In genomic region chr6:141996823-141997222, GRCh38 we compare ENCODE assay signal across 35 cellular contexts.
DNase-seq lines count a peak whose midpoint lies in the region; ATAC-seq, FAIRE-seq and TF ChIP-seq lines count a peak whose summit lies in the region.
"Had no signal": no experiment of that assay in that cellular context is flagged by ENCODE, and none has a peak within 500 bp of the region (broad histone marks: within the 10 kb centered on the region; RNA-seq: fewer than 3 reads in every experiment).

No MANE protein-coding gene starts in this region.

- H3K9ac ChIP-seq in HCT116 (ENCODE audit: low read length), result no peak overlapping the region
- H3K9ac ChIP-seq in K562 (ENCODE audit: insufficient read depth in 1 of 2, low read depth in 2 of 2, low read length in 2 of 2), result no peak overlapping the region
- H3K9ac ChIP-seq: BLaER1; BLaER1 treated with 17β-estradiol and CSF1 and Interleukin-3, amounts not matched to agents 10 nM and 100 nM had no signal

- H2AFZ ChIP-seq in HCT116 (ENCODE audit: low read depth, low read length, poor library complexity, severe bottlenecking), result no peak overlapping the region
- no peak overlapping the region for H2AFZ ChIP-seq in K562 (ENCODE audit: low read depth, low read length)

- H3K4me1 ChIP-seq in HCT116 (ENCODE audit: control insufficient read depth in 1 of 2, insufficient read depth in 2 of 2, low read length in 2 of 2) (no peaks in the 10 kb centered on the region), HEK293 (ENCODE audit: control insufficient read depth, insufficient read depth, low read length) (no peaks in the 10 kb centered on the region), K562 (replicated peaks in 1 of 2; ENCODE audit: control insufficient read depth in 2 of 2, insufficient read depth in 2 of 2, low read length in 2 of 2) (no peaks in the 10 kb centered on the region)
- H3K4me1 ChIP-seq: A549; BE2C; BLaER1; BLaER1 treated with 17β-estradiol and CSF1 and Interleukin-3, amounts not matched to agents 10 nM and 100 nM; Caco-2 had no signal

- no peaks in the 10 kb centered on the region for H3K27me3 Mint-ChIP-seq in natural killer cell (ENCODE audit: low read depth in 2 of 2)
- H3K27me3 Mint-ChIP-seq: B cell; CD4-positive, CD25-positive, alpha-beta regulatory T cell had no signal

- no peak for TF ChIP-seq EP300 in K562 (IDR thresholded peaks at IDR 0.05; ENCODE audit: low read length)

- TF ChIP-seq CTCF in HCT116 (IDR thresholded peaks at IDR 0.05 in 2 of 3, conservative IDR thresholded peaks at IDR 0.05 in 1 of 3; ENCODE audit: borderline replicate concordance in 1 of 3, insufficient read depth in 1 of 3, low read depth in 2 of 3, low read length in 2 of 3) (no peak), HEK293 (tag by site-specific recombination; IDR thresholded peaks at IDR 0.05) (no peak), K562 (IDR thresholded peaks at IDR 0.05 in 2 of 3, conservative IDR thresholded peaks at IDR 0.05 in 1 of 3; ENCODE audit: insufficient read depth in 2 of 3, low read depth in 1 of 3, low read length in 3 of 3) (no peak), natural killer cell (IDR thresholded peaks at IDR 0.05) (no peak)

- peaks cover 0 to 3% of the 10 kb centered on the region in 2 experiments; a peak in 1 of 4 replicates for H3K9me3 ChIP-seq in HCT116 (ENCODE audit: control insufficient read depth in 1 of 2, insufficient read depth in 1 of 2, low read depth in 1 of 2, low read length in 2 of 2)
- H3K9me3 ChIP-seq in HEK293 (ENCODE audit: control insufficient read depth, insufficient read depth, low read depth, low read length), result no peaks in the 10 kb centered on the region
- no peaks in the 10 kb centered on the region; the same call in 1 of the 2 replicates for H3K9me3 ChIP-seq in K562 (replicated peaks; ENCODE audit: control insufficient read depth, insufficient read depth, low read depth, low read length)
- H3K9me3 ChIP-seq: A549, BE2C, BLaER1 had no signal

- in situ Hi-C loops in K562 (cut with MboI), result no loop called here

- intact Hi-C loops in HCT116 (cut with micrococcal nuclease) (no loop called here), K562 (cut with micrococcal nuclease) (no loop called here), natural killer cell (cut with micrococcal nuclease) (no loop called here)

- H3K4me3 ChIP-seq in HCT116 (replicated peaks in 1 of 2; ENCODE audit: low read depth in 1 of 2, low read length in 2 of 2) (no peak overlapping the region), HEK293 (ENCODE audit: low read depth, low read length) (no peak overlapping the region), K562 (no peak overlapping the region)
- H3K4me3 ChIP-seq: A549; BLaER1; BLaER1 treated with 17β-estradiol and CSF1 and Interleukin-3, amounts not matched to agents 10 nM and 100 nM had no signal

- ATAC-seq in HCT116, result no peak
- ATAC-seq in K562, result no peak
- no peak for ATAC-seq in HG02973 (IDR thresholded peaks at IDR 0.05; ENCODE audit: unreplicated experiment)
- no peak for ATAC-seq in natural killer cell
- ATAC-seq: A549; CD8-positive, alpha-beta T cell had no signal

- H3K4me2 ChIP-seq in HCT116 (ENCODE audit: low read length) (no peak overlapping the region), K562 (ENCODE audit: insufficient read depth, low read length) (no peak overlapping the region)
- H3K4me2 ChIP-seq: A549; BLaER1; BLaER1 treated with 17β-estradiol and CSF1 and Interleukin-3, amounts not matched to agents 10 nM and 100 nM had no signal

- CTCF ChIA-PET in HCT116 (lab: Charles Lee) (no interaction called here), HEK293 (lab: Yijun Ruan, JAX) (no interaction called here), K562 (lab: Yijun Ruan, JAX; ENCODE audit: low intra/inter-chr PET ratio) (no interaction called here)

- TF ChIP-seq RAD21 in HCT116 (IDR thresholded peaks at IDR 0.05; ENCODE audit: low read depth) (no peak), K562 (CRISPR knock-in tag; conservative IDR thresholded peaks at IDR 0.05 in 1 of 2, IDR thresholded peaks at IDR 0.05 in 1 of 2) (no peak)

- H3K27ac ChIP-seq in HCT116 (ENCODE audit: low read depth, low read length) (no peak overlapping the region), HEK293 (ENCODE audit: extremely low read depth, low read depth, low read length) (no peak overlapping the region), K562 (ENCODE audit: extremely low read depth, low read depth, low read length) (no peak overlapping the region)
- H3K27ac ChIP-seq: 22Rv1; A549; BLaER1; BLaER1 treated with 17β-estradiol and CSF1 and Interleukin-3, amounts not matched to agents 10 nM and 100 nM; C4-2B had no signal

- H3K36me3 ChIP-seq in HCT116 (ENCODE audit: control insufficient read depth in 1 of 2, insufficient read depth in 2 of 2, low read length in 2 of 2) (peaks cover 0 to 6% of the 10 kb centered on the region in 2 experiments; a peak in 1 of 4 replicates), HEK293 (ENCODE audit: control insufficient read depth in 2 of 2, insufficient read depth in 1 of 2, low read length in 2 of 2) (no peaks in the 10 kb centered on the region), K562 (ENCODE audit: control insufficient read depth, insufficient read depth, low read length) (no peaks in the 10 kb centered on the region)
- H3K36me3 ChIP-seq: BE2C; BLaER1; BLaER1 treated with 17β-estradiol and CSF1 and Interleukin-3, amounts not matched to agents 10 nM and 100 nM had no signal

- H4K20me1 ChIP-seq in HCT116 (ENCODE audit: insufficient read depth), result no peaks in the 10 kb centered on the region
- no peaks in the 10 kb centered on the region for H4K20me1 ChIP-seq in K562 (replicated peaks; ENCODE audit: control insufficient read depth, insufficient read depth, low read length)
- H4K20me1 ChIP-seq: BLaER1; BLaER1 treated with 17β-estradiol and CSF1 and Interleukin-3, amounts not matched to agents 10 nM and 100 nM had no signal

- H3K4me3 Mint-ChIP-seq in natural killer cell, result no peak overlapping the region
- H3K4me3 Mint-ChIP-seq: B cell; CD14-positive monocyte; CD4-positive, alpha-beta memory T cell; CD4-positive, alpha-beta T cell; CD4-positive, CD25-positive, alpha-beta regulatory T cell; CD8-positive, alpha-beta memory T cell; CD8-positive, alpha-beta T cell had no signal

- no TSS peak for BruUV-seq in HCT116 (replicated peaks; lab: Mats Ljungman, UMichigan)
- no TSS peak for BruUV-seq in K562 (replicated peaks; lab: Mats Ljungman, UMichigan)

- FAIRE-seq in K562 (lab: Jason Lieb, UNC), result no peak
- FAIRE-seq: A204.1, A549, D721Med had no signal

- TF ChIP-seq POLR2A in HCT116 (IDR thresholded peaks at IDR 0.05; ENCODE audit: borderline replicate concordance, extremely low read depth, insufficient read depth, insufficient read length) (no peak), K562 (conservative IDR thresholded peaks at IDR 0.05) (no peak)

- H3K27ac Mint-ChIP-seq in natural killer cell, result no peak overlapping the region
- H3K27ac Mint-ChIP-seq: B cell; CD14-positive monocyte; CD4-positive, alpha-beta memory T cell; CD4-positive, alpha-beta T cell; CD4-positive, CD25-positive, alpha-beta regulatory T cell; CD8-positive, alpha-beta memory T cell; CD8-positive, alpha-beta T cell had no signal

- H3K27me3 ChIP-seq in HCT116 (ENCODE audit: insufficient read depth, low read length), result no peaks in the 10 kb centered on the region
- H3K27me3 ChIP-seq in K562 (ENCODE audit: control insufficient read depth in 2 of 2, insufficient read depth in 2 of 2, low read length in 2 of 2), result no peaks in the 10 kb centered on the region
- H3K27me3 ChIP-seq: BE2C; BLaER1; BLaER1 treated with 17β-estradiol and CSF1 and Interleukin-3, amounts not matched to agents 10 nM and 100 nM had no signal

- H3K4me1 Mint-ChIP-seq in natural killer cell, result no peaks in the 10 kb centered on the region
- H3K4me1 Mint-ChIP-seq: B cell; CD14-positive monocyte; CD4-positive, alpha-beta memory T cell; CD4-positive, CD25-positive, alpha-beta regulatory T cell; CD8-positive, alpha-beta memory T cell had no signal

- H3K36me3 Mint-ChIP-seq in natural killer cell, result no peaks in the 10 kb centered on the region
- H3K36me3 Mint-ChIP-seq: CD14-positive monocyte; CD4-positive, alpha-beta memory T cell; CD4-positive, CD25-positive, alpha-beta regulatory T cell; CD8-positive, alpha-beta T cell had no signal

- no peaks in the 10 kb centered on the region for H3K9me2 ChIP-seq in HCT116 (ENCODE audit: insufficient read depth)

- no peaks in the 10 kb centered on the region for H3K79me2 ChIP-seq in HCT116 (ENCODE audit: insufficient read depth, low read length)
- H3K79me2 ChIP-seq in K562 (ENCODE audit: control insufficient read depth, insufficient read depth, low read length), result peaks cover 4% of the 10 kb centered on the region; the same call in 1 of the 3 replicates

- H3K9me1 ChIP-seq in K562 (ENCODE audit: control insufficient read depth, insufficient read depth, low read length), result no peaks in the 10 kb centered on the region

- peaks cover 11 to 23% of the 10 kb centered on the region in 2 donors for H3K9me3 Mint-ChIP-seq in natural killer cell

- POLR2A ChIA-PET in HCT116 (lab: Charles Lee), result no interaction called here
- POLR2A ChIA-PET in HEK293 (lab: Yijun Ruan, JAX), result no interaction called here
- POLR2A ChIA-PET in K562 (lab: Yijun Ruan, JAX), result interaction anchor here (1.2 kb wide), 1 partner anchor 11 kb away, joined by 5 read pairs; no protein-coding TSS in a partner anchor

- no peak for DNase-seq in HCT116 (ENCODE audit: low read depth, low spot score)
- DNase-seq in K562 (ENCODE audit: extremely low read depth in 1 of 4, low spot score in 3 of 4), result no peak
- no peak for DNase-seq in DMS 273 (lab: John Stamatoyannopoulos, UW; ENCODE audit: unreplicated experiment)
- no peak for DNase-seq in natural killer cell
- DNase-seq: 8988T; ACHN; AML-193; BE2C; C1 segment of cervical spinal cord; Caco-2; Calu3; CD4-positive, alpha-beta memory T cell; CD4-positive, alpha-beta T cell; CD4-positive, CD25-positive, alpha-beta regulatory T cell; CD8-positive, alpha-beta memory T cell; CD8-positive, alpha-beta T cell; COR-L47; DMS 273 treated with DMSO at 0.1 percent for 48 hours; DMS153; DMS53; DMS79; DMS79 treated with DMSO at 0.1 percent for 48 hours; DND-41; EL had no signal

- RAD21 ChIA-PET in HCT116 (lab: Charles Lee; ENCODE audit: low non-redundant PET in 1 of 2, low total read pairs in 2 of 2, uncharacterized antibody in 2 of 2, unreplicated experiment in 2 of 2), result no interaction called here

TF ChIP-seq in HCT116, 20 proteins besides CTCF, POLR2A, EP300 and RAD21:
- TF ChIP-seq ELF1 (IDR thresholded peaks at IDR 0.05; ENCODE audit: borderline replicate concordance, low read depth), result no peak
- 0 out of 2 replicates have a peak, but pooled peaks have one; percentile 16 for TF ChIP-seq CBX3 (IDR thresholded peaks at IDR 0.05; ENCODE audit: low read depth)
TF ChIP-seq in HCT116: peak in this region for 1.

TF ChIP-seq in HEK293, 187 proteins besides CTCF, POLR2A, EP300 and RAD21:
- TF ChIP-seq ZNF776 (tag by site-specific recombination; IDR thresholded peaks at IDR 0.05; ENCODE audit: borderline replicate concordance), result no peak
- TF ChIP-seq SETDB1 (IDR thresholded peaks at IDR 0.05; ENCODE audit: insufficient read length, low read length), result peak; percentile 68

TF ChIP-seq in K562, 482 proteins besides CTCF, POLR2A, EP300 and RAD21:
- TF ChIP-seq ASH1L (IDR thresholded peaks at IDR 0.05; ENCODE audit: borderline replicate concordance, low read depth, partially characterized antibody) (no peak), ZNF507 (tag; conservative IDR thresholded peaks at IDR 0.05) (peak; percentile 85)
